In genomic region chr19:41877490-41877876, GRCh38 we compare ENCODE assay signal across 1 cellular context.
TF ChIP-seq lines count a peak whose summit lies in the region.

No MANE protein-coding gene starts in this region.

TF ChIP-seq in K562, 482 proteins besides CTCF, POLR2A, EP300 and RAD21:
- TF ChIP-seq ZEB2 (IDR thresholded peaks at IDR 0.05) (no peak), NONO (IDR thresholded peaks at IDR 0.05; ENCODE audit: low read depth in 2 of 2, low read length in 1 of 2) (no peak), SMAD1 (IDR thresholded peaks at IDR 0.05; ENCODE audit: low read depth, low read length, partially characterized antibody) (no peak), PHF8 (IDR thresholded peaks at IDR 0.05; ENCODE audit: borderline replicate concordance, low read length) (peak; percentile 36; the same call in 1 of the 2 replicates), ILK (tag; IDR thresholded peaks at IDR 0.05; ENCODE audit: borderline replicate concordance, low read depth) (no peak), NFIC (IDR thresholded peaks at IDR 0.05) (no peak), ZBTB7A (IDR thresholded peaks at IDR 0.05; ENCODE audit: borderline replicate concordance, control insufficient read depth, low read depth, low read length) (peak; percentile 12; the same call in 1 of the 2 replicates), KLF6 (CRISPR knock-in tag; IDR thresholded peaks at IDR 0.05; ENCODE audit: borderline replicate concordance) (no peak), MBD1 (CRISPR knock-in tag; IDR thresholded peaks at IDR 0.05) (no peak), ZBTB8A (IDR thresholded peaks at IDR 0.05; ENCODE audit: partially characterized antibody) (no peak), CBFB (CRISPR knock-in tag; IDR thresholded peaks at IDR 0.05) (no peak), ZBTB17 (CRISPR knock-in tag; IDR thresholded peaks at IDR 0.05) (no peak), THRB (CRISPR knock-in tag; conservative IDR thresholded peaks at IDR 0.05) (no peak), BRF1 (IDR thresholded peaks at IDR 0.05; ENCODE audit: borderline replicate concordance, extremely low read depth, insufficient read length) (no peak), ZNF3 (CRISPR knock-in tag; IDR thresholded peaks at IDR 0.05) (no peak), DACH1 (IDR thresholded peaks at IDR 0.05; ENCODE audit: partially characterized antibody) (no peak), BMI1 (IDR thresholded peaks at IDR 0.05; ENCODE audit: low read length) (no peak), SPI1 (IDR thresholded peaks at IDR 0.05; ENCODE audit: borderline replicate concordance, low read depth, low read length) (0 out of 2 replicates have a peak, but pooled peaks have one; percentile 48), KDM5B (IDR thresholded peaks at IDR 0.05; ENCODE audit: insufficient replicate concordance, low read depth, low read length) (peak; percentile 63), ELF1 (tag; IDR thresholded peaks at IDR 0.05) (no peak), ZSCAN32 (CRISPR knock-in tag; IDR thresholded peaks at IDR 0.05) (no peak), CBX2 (IDR thresholded peaks at IDR 0.05; ENCODE audit: insufficient read depth, low read length, poor library complexity, severe bottlenecking) (no peak), TEAD2 (tag; IDR thresholded peaks at IDR 0.05) (no peak), TFAP4 (CRISPR knock-in tag; IDR thresholded peaks at IDR 0.05; ENCODE audit: borderline replicate concordance) (0 out of 2 replicates have a peak, but pooled peaks have one; percentile 26), ZNF274 (IDR thresholded peaks at IDR 0.05; ENCODE audit: borderline replicate concordance, low read depth, low read length) (no peak), SMAD4 (CRISPR knock-in tag; conservative IDR thresholded peaks at IDR 0.05) (0 out of 2 replicates have a peak, but pooled peaks have one; percentile 26), ZNF449 (CRISPR knock-in tag; IDR thresholded peaks at IDR 0.05) (no peak), ZNF143 (CRISPR knock-in tag; IDR thresholded peaks at IDR 0.05) (no peak), ZNF124 (CRISPR knock-in tag; IDR thresholded peaks at IDR 0.05) (no peak), THRA (IDR thresholded peaks at IDR 0.05) (no peak), KDM2B (CRISPR knock-in tag; IDR thresholded peaks at IDR 0.05) (no peak), POLR2AphosphoS5 (IDR thresholded peaks at IDR 0.05; ENCODE audit: control insufficient read depth, insufficient read depth, low read depth, low read length) (no peak), NFE2L1 (tag; IDR thresholded peaks at IDR 0.05; ENCODE audit: borderline replicate concordance, low read depth) (no peak), ZNF511 (CRISPR knock-in tag; IDR thresholded peaks at IDR 0.05) (no peak), LARP7 (IDR thresholded peaks at IDR 0.05) (no peak), ZNF12 (CRISPR knock-in tag; IDR thresholded peaks at IDR 0.05) (0 out of 2 replicates have a peak, but pooled peaks have one; percentile 18), LEF1 (IDR thresholded peaks at IDR 0.05) (peak; percentile 41; the same call in 1 of the 2 replicates), SAP30 (IDR thresholded peaks at IDR 0.05; ENCODE audit: borderline replicate concordance, insufficient read depth, low read depth, low read length, poor library complexity, severe bottlenecking) (no peak), SOX6 (IDR thresholded peaks at IDR 0.05) (no peak), ATF7 (IDR thresholded peaks at IDR 0.05) (no peak), ZNF639 (CRISPR knock-in tag; conservative IDR thresholded peaks at IDR 0.05 in 1 of 2, IDR thresholded peaks at IDR 0.05 in 1 of 2) (no peak), SMARCB1 (IDR thresholded peaks at IDR 0.05; ENCODE audit: insufficient read length, low read depth) (no peak), WHSC1 (IDR thresholded peaks at IDR 0.05; ENCODE audit: low read length) (no peak), SNAPC5 (CRISPR knock-in tag; IDR thresholded peaks at IDR 0.05) (no peak), ZNF140 (CRISPR knock-in tag; IDR thresholded peaks at IDR 0.05) (no peak), RERE (CRISPR knock-in tag; IDR thresholded peaks at IDR 0.05; ENCODE audit: borderline replicate concordance) (no peak)
TF ChIP-seq in K562: peak in this region for 8.
